In genomic region chr3:14199641-14200040, GRCh38 we compare ENCODE assay signal across 18 cellular contexts. TPM values are rescaled to one million over a fixed set of nuclear protein-coding genes. Genes with fewer than 3 reads are reported as not detected.
DNase-seq lines count a peak whose midpoint lies in the region; ATAC-seq and TF ChIP-seq lines count a peak whose summit lies in the region.
"Had no signal": no experiment of that assay in that cellular context is flagged by ENCODE, and none has a peak within 500 bp of the region (broad histone marks: within the 10 kb centered on the region; RNA-seq: fewer than 3 reads in every experiment).

No MANE protein-coding gene starts in this region.

- TF ChIP-seq POLR2A in breast epithelium (IDR thresholded peaks at IDR 0.05) (no peak), esophagus squamous epithelium (IDR thresholded peaks at IDR 0.05) (no peak)

- no peak overlapping the region for H3K4me3 ChIP-seq in breast epithelium
- no peak overlapping the region for H3K4me3 ChIP-seq in esophagus squamous epithelium
- H3K4me3 ChIP-seq: BLaER1, HAP-1, PC-9 had no signal

- no peaks in the 10 kb centered on the region for H3K9me3 Mint-ChIP-seq in activated naive CD4-positive, alpha-beta T cell treated with anti-CD3 and anti-CD28 coated beads, Interleukin-2, amount 50 U/mL, for 72 hours
- H3K9me3 Mint-ChIP-seq: CD8-positive, alpha-beta memory T cell had no signal

- H3K36me3 Mint-ChIP-seq in activated naive CD4-positive, alpha-beta T cell treated with anti-CD3 and anti-CD28 coated beads, Interleukin-2, amount 50 U/mL, for 72 hours = peaks cover 5 to 13% of the 10 kb centered on the region in 2 donors

- DNase-seq in activated naive CD4-positive, alpha-beta T cell treated with anti-CD3 and anti-CD28 coated beads, Interleukin-2, amount 50 U/mL, for 72 hours (ENCODE audit: low spot score in 2 of 2) = no peak
- DNase-seq in activated naive CD4-positive, alpha-beta T cell treated with anti-CD3 and anti-CD28 coated beads, Interleukin-2, amount 50 U/mL, for 16 hours = no peak
- peak in 1 of 2 donors; percentile 82 for DNase-seq in breast epithelium (ENCODE audit: low spot score in 2 of 2)
- no peak for DNase-seq in esophagus squamous epithelium (lab: John Stamatoyannopoulos, UW)
- peak; percentile 68 for DNase-seq in ureter (ENCODE audit: low spot score)
- DNase-seq in stimulated activated CD4-positive, alpha-beta T cell treated with anti-CD3 and anti-CD28 coated beads, Interleukin-4, amount 100 ng/mL, for 4 hours = no peak
- DNase-seq in NK-92 treated with Interleukin-12 subunit alpha and Interleukin-12 subunit beta, amount 100 ng/mL, for 24 hours (lab: John Stamatoyannopoulos, UW) = no peak
- DNase-seq in SK-N-DZ (ENCODE audit: low spot score) = no peak
- DNase-seq: CD8-positive, alpha-beta memory T cell; DND-41; KG1; NCI-H1436; NCI-H2029; NCI-H748 treated with DMSO at 0.1 percent for 48 hours had no signal

- H3K27ac ChIP-seq in breast epithelium (peak overlapping the region; percentile 82 to 83), esophagus squamous epithelium (peak overlapping the region; percentile 41 to 77 (median 68))
- H3K27ac ChIP-seq: BLaER1, PC-9 had no signal

- 50 to 62% methylated on average over 4 of the region's 4 CpGs for WGBS in esophagus squamous epithelium, 2 donors

- peak overlapping the region; percentile 1 to 38 for H3K27ac Mint-ChIP-seq in activated naive CD4-positive, alpha-beta T cell treated with anti-CD3 and anti-CD28 coated beads, Interleukin-2, amount 50 U/mL, for 72 hours

- H3K27me3 ChIP-seq in breast epithelium (no peaks in the 10 kb centered on the region), esophagus squamous epithelium (no peaks in the 10 kb centered on the region)
- H3K27me3 ChIP-seq: BLaER1 had no signal

- H3K36me3 ChIP-seq in breast epithelium (no peaks in the 10 kb centered on the region), esophagus squamous epithelium (peaks cover 0 to 35% (median 0%) of the 10 kb centered on the region in 3 donors)

- TF ChIP-seq CTCF in breast epithelium (IDR thresholded peaks at IDR 0.05) (no peak), esophagus squamous epithelium (IDR thresholded peaks at IDR 0.05) (peak in 1 of 6 experiments; percentile 23)

- intact Hi-C loops in breast epithelium (cut with DNase I; ENCODE audit: low total_unique reads) (no loop called here), esophagus squamous epithelium (cut with DNase I) (loop anchor here (5.0 to 10.0 kb wide), 2 partner anchors 55 to 268 kb away; no protein-coding TSS in a partner anchor)

- H3K4me1 ChIP-seq in breast epithelium (peaks cover 0 to 15% of the 10 kb centered on the region in 2 donors), esophagus squamous epithelium (peaks cover 20 to 73% (median 43%) of the 10 kb centered on the region in 3 donors)
- H3K4me1 ChIP-seq: HAP-1 had no signal

- no peak for ATAC-seq in activated naive CD4-positive, alpha-beta T cell treated with anti-CD3 and anti-CD28 coated beads, Interleukin-2, amount 50 U/mL, for 72 hours
- ATAC-seq: Right ventricle myocardium inferior had no signal

- H3K9me3 ChIP-seq in breast epithelium (no peaks in the 10 kb centered on the region), esophagus squamous epithelium (no peaks in the 10 kb centered on the region)
- H3K9me3 ChIP-seq: BLaER1, HAP-1 had no signal

RNA-seq across cellular contexts. Expression of gene LSM3, which starts 21.0 kb away (rescaled TPM):
- total RNA-seq in activated naive CD4-positive, alpha-beta T cell treated with anti-CD3 and anti-CD28 coated beads, Interleukin-2, amount 50 U/mL, for 72 hours = 10 to 100 TPM; 20.5 to 24.5 TPM
- 10 to 100 TPM; 10.5 to 11.5 (median 11.5) TPM for total RNA-seq in breast epithelium
- total RNA-seq in esophagus squamous epithelium = 10 to 100 TPM in 3 of 4 donors, 1 to 10 TPM in 1; 6.3 to 21.5 (median 13.7) TPM
- 11.4 TPM for total RNA-seq in ureter
- 42.8 and 54.0 TPM in 2 replicates for polyA plus RNA-seq in SK-N-DZ (2014; cell fraction: cytosol; rRNA removed)
- 31.0 and 39.0 TPM in 2 replicates for polyA plus RNA-seq in SK-N-DZ (2014; cell fraction: nucleus; rRNA removed)

RNA-seq across cellular contexts. Expression of gene XPC, which starts 21.2 kb away (rescaled TPM):
- total RNA-seq in activated naive CD4-positive, alpha-beta T cell treated with anti-CD3 and anti-CD28 coated beads, Interleukin-2, amount 50 U/mL, for 72 hours = 10 to 100 TPM; 24.5 to 51.4 TPM
- total RNA-seq in breast epithelium (10 to 100 TPM; 57.4 to 74.2 (median 61.3) TPM), esophagus squamous epithelium (10 to 100 TPM; 14.4 to 47.9 (median 30.0) TPM), ureter (55.6 TPM)
- polyA plus RNA-seq in SK-N-DZ (2014; cell fraction: cytosol; rRNA removed) = 32.3 and 35.1 TPM in 2 replicates
- polyA plus RNA-seq in SK-N-DZ (2014; cell fraction: nucleus; rRNA removed) = 50.3 and 63.1 TPM in 2 replicates
